9 cellular contexts compared by ENCODE assay signal in the genomic region with DNA sequence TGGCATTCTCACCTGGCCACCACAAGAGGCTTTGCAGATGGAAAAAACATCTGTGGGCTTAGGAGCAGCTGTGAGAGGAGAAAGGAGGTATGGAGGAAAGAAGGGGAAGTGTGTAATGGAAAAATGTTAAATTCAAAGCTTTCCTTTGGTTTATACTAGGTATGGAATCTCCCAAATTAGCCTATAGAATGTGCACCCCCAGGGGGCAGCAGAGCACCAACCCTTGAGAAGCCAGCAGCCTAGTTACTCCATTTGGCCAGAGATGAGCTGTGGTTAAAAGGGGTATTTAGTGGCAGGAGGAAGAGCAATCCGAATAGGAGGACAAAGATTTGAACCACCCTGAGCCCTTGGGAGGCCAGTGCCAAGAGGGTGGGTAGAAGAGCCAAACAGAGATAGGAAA.
DNase-seq lines count a peak whose midpoint lies in the region; ATAC-seq lines count a peak whose summit lies in the region.
"Had no signal": no experiment of that assay in that cellular context is flagged by ENCODE, and none has a peak within 500 bp of the region (broad histone marks: within the 10 kb centered on the region; RNA-seq: fewer than 3 reads in every experiment).

No MANE protein-coding gene starts in this region.

- DNase-seq in Daoy (ENCODE audit: low read depth) (peak; percentile 66), HK-2 (ENCODE audit: unreplicated experiment) (peak; percentile 27), RPMI7951 (ENCODE audit: low read depth) (peak; percentile 50), dermis microvascular lymphatic vessel endothelial cell (ENCODE audit: low read depth in 2 of 2) (peak; percentile 17 to 55), midbrain (lab: John Stamatoyannopoulos, UW) (peak; percentile 41), superior temporal gyrus (ENCODE audit: extremely low spot score) (no peak), GDM1 (lab: John Stamatoyannopoulos, UW) (no peak)
- DNase-seq: activated B cell treated with CpG ODN at 0.5 μM for 24 hours had no signal

- no peak for ATAC-seq in GM19395 (IDR thresholded peaks at IDR 0.05; ENCODE audit: unreplicated experiment)

Comparison
In these comparisons a context has a peak if more than half of its experiments do, and no peak if none do; other contexts are left out.
1. DNase-seq: peak in Daoy (single experiment), HK-2 (single experiment), RPMI7951 (single experiment), dermis microvascular lymphatic vessel endothelial cell (2 of 2) and midbrain (single experiment); none in superior temporal gyrus (single experiment) and GDM1 (single experiment).